ENCODE assay signal across 1 cellular context in the genomic region with DNA sequence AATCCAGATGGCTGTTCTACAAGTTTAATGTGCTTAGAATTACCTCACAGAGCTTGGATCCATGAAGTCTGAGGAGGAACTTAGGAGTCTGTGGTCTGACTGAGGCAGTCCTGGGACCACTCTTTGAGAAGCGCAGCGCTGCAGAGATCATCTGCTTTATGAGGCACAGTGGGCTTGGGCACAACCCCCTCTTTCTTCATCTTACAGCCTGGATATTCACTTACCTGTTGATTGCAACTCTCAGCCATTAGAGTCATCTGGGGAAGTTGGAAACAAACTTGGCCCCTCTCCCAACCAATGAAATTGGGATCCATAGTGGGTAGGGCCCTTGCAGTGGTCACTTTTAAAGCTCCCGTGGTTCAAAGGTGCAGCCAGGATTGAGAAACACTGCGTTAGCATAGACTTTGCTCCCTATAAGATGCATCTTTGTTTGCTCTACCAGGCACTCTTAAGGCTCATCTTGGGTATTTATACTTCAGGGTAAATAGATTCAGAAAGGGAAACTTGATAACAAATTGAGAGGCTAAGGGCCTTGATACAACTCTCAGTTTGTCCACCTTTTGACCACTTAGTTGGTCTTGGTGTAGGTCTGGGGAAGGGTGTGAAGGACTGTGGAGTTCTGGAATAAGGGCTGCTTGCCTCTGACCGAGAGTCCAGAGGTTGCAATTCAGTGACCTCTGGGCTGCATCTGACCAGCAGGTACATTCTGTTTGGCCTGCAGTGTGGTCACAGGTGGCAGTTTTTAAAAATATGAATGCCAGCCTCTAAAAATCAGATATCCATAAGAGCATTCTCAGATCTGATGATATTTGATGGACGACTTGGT.
TF ChIP-seq lines count a peak whose summit lies in the region.

No MANE protein-coding gene starts in this region.

TF ChIP-seq in HepG2, 621 proteins besides CTCF, POLR2A, EP300 and RAD21 (continued from another document and continues in another):
- TF ChIP-seq HDAC1 (CRISPR knock-in tag; IDR thresholded peaks at IDR 0.05) (peak; percentile 58), TEAD3 (CRISPR knock-in tag; optimal IDR thresholded peaks at IDR 0.05; ENCODE audit: borderline replicate concordance) (no peak), CREB1 (IDR thresholded peaks at IDR 0.05) (no peak), CREB1 (CRISPR knock-in tag; IDR thresholded peaks at IDR 0.05) (peak; percentile 36; the same call in 1 of the 2 replicates), ZNF839 (CRISPR knock-in tag; IDR thresholded peaks at IDR 0.05; ENCODE audit: borderline replicate concordance) (no peak), ESRRA (CRISPR knock-in tag; IDR thresholded peaks at IDR 0.05; ENCODE audit: low read depth) (peak; percentile 22; the same call in 1 of the 2 replicates), KAT8 (CRISPR knock-in tag; IDR thresholded peaks at IDR 0.05) (peak; percentile 32; the same call in 1 of the 2 replicates), ASH2L (IDR thresholded peaks at IDR 0.05; ENCODE audit: insufficient read length, low read depth, low read length) (peak; percentile 48), ZNF317 (CRISPR knock-in tag; IDR thresholded peaks at IDR 0.05) (peak; percentile 64; the same call in 1 of the 2 replicates), CEBPB (IDR thresholded peaks at IDR 0.05; ENCODE audit: borderline replicate concordance, low read depth, low read length) (peak; percentile 88), ZKSCAN8 (CRISPR knock-in tag; IDR thresholded peaks at IDR 0.05; ENCODE audit: borderline replicate concordance) (0 out of 2 replicates have a peak, but pooled peaks have one; percentile 18), ZSCAN9 (CRISPR knock-in tag; IDR thresholded peaks at IDR 0.05; ENCODE audit: borderline replicate concordance) (0 out of 2 replicates have a peak, but pooled peaks have one; percentile 26), ZNF543 (CRISPR knock-in tag; IDR thresholded peaks at IDR 0.05) (0 out of 2 replicates have a peak, but pooled peaks have one; percentile 39), ZNF343 (CRISPR knock-in tag; IDR thresholded peaks at IDR 0.05) (no peak), ZNF24 (IDR thresholded peaks at IDR 0.05) (no peak), RXRA (CRISPR knock-in tag; IDR thresholded peaks at IDR 0.05) (peak; percentile 30; the same call in 1 of the 2 replicates), ZNF230 (CRISPR knock-in tag; IDR thresholded peaks at IDR 0.05) (0 out of 2 replicates have a peak, but pooled peaks have one; percentile 16), MTF2 (CRISPR knock-in tag; IDR thresholded peaks at IDR 0.05; ENCODE audit: borderline replicate concordance) (no peak), ZSCAN12 (CRISPR knock-in tag; IDR thresholded peaks at IDR 0.05) (no peak), SOX5 (CRISPR knock-in tag; IDR thresholded peaks at IDR 0.05; ENCODE audit: borderline replicate concordance) (peak; percentile 45; the same call in 1 of the 2 replicates), ARHGAP35 (CRISPR knock-in tag; IDR thresholded peaks at IDR 0.05; ENCODE audit: borderline replicate concordance) (0 out of 2 replicates have a peak, but pooled peaks have one; percentile 18), ZNF713 (CRISPR knock-in tag; IDR thresholded peaks at IDR 0.05) (no peak), ZBTB20 (CRISPR knock-in tag; IDR thresholded peaks at IDR 0.05; ENCODE audit: borderline replicate concordance, low read depth) (peak; percentile 82; the same call in 1 of the 2 replicates), ZNF484 (CRISPR knock-in tag; IDR thresholded peaks at IDR 0.05; ENCODE audit: borderline replicate concordance, low read depth) (no peak), ZNF350 (CRISPR knock-in tag; IDR thresholded peaks at IDR 0.05; ENCODE audit: borderline replicate concordance, low read depth) (no peak), MED1 (CRISPR knock-in tag; IDR thresholded peaks at IDR 0.05) (peak; percentile 7; the same call in 1 of the 2 replicates), NCOA2 (CRISPR knock-in tag; IDR thresholded peaks at IDR 0.05) (peak; percentile 67)
- TF ChIP-seq, protein P1, sequence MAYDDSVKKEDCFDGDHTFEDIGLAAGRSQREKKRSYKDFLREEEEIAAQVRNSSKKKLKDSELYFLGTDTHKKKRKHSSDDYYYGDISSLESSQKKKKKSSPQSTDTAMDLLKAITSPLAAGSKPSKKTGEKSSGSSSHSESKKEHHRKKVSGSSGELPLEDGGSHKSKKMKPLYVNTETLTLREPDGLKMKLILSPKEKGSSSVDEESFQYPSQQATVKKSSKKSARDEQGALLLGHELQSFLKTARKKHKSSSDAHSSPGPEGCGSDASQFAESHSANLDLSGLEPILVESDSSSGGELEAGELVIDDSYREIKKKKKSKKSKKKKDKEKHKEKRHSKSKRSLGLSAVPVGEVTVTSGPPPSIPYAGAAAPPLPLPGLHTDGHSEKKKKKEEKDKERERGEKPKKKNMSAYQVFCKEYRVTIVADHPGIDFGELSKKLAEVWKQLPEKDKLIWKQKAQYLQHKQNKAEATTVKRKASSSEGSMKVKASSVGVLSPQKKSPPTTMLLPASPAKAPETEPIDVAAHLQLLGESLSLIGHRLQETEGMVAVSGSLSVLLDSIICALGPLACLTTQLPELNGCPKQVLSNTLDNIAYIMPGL (CRISPR knock-in tag; IDR thresholded peaks at IDR 0.05; ENCODE audit: borderline replicate concordance in 1 of 2, low read depth in 1 of 2): peak in 1 of 2 experiments; percentile 34; a peak in 1 of 4 replicates
- TF ChIP-seq, protein P2, sequence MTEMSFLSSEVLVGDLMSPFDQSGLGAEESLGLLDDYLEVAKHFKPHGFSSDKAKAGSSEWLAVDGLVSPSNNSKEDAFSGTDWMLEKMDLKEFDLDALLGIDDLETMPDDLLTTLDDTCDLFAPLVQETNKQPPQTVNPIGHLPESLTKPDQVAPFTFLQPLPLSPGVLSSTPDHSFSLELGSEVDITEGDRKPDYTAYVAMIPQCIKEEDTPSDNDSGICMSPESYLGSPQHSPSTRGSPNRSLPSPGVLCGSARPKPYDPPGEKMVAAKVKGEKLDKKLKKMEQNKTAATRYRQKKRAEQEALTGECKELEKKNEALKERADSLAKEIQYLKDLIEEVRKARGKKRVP (CRISPR knock-in tag; IDR thresholded peaks at IDR 0.05): peak in 1 of 2 experiments; percentile 39; a peak in 2 of 4 replicates
- TF ChIP-seq, protein P3, sequence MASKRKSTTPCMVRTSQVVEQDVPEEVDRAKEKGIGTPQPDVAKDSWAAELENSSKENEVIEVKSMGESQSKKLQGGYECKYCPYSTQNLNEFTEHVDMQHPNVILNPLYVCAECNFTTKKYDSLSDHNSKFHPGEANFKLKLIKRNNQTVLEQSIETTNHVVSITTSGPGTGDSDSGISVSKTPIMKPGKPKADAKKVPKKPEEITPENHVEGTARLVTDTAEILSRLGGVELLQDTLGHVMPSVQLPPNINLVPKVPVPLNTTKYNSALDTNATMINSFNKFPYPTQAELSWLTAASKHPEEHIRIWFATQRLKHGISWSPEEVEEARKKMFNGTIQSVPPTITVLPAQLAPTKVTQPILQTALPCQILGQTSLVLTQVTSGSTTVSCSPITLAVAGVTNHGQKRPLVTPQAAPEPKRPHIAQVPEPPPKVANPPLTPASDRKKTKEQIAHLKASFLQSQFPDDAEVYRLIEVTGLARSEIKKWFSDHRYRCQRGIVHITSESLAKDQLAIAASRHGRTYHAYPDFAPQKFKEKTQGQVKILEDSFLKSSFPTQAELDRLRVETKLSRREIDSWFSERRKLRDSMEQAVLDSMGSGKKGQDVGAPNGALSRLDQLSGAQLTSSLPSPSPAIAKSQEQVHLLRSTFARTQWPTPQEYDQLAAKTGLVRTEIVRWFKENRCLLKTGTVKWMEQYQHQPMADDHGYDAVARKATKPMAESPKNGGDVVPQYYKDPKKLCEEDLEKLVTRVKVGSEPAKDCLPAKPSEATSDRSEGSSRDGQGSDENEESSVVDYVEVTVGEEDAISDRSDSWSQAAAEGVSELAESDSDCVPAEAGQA (IDR thresholded peaks at IDR 0.05; ENCODE audit: low read depth): no peak
- TF ChIP-seq, protein P3 (CRISPR knock-in tag; IDR thresholded peaks at IDR 0.05; ENCODE audit: borderline replicate concordance): no peak
- TF ChIP-seq, protein P4, sequence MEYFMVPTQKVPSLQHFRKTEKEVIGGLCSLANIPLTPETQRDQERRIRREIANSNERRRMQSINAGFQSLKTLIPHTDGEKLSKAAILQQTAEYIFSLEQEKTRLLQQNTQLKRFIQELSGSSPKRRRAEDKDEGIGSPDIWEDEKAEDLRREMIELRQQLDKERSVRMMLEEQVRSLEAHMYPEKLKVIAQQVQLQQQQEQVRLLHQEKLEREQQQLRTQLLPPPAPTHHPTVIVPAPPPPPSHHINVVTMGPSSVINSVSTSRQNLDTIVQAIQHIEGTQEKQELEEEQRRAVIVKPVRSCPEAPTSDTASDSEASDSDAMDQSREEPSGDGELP (IDR thresholded peaks at IDR 0.05; ENCODE audit: borderline replicate concordance, low read depth): 0 out of 2 replicates have a peak, but pooled peaks have one; percentile 17
- TF ChIP-seq, protein P5, sequence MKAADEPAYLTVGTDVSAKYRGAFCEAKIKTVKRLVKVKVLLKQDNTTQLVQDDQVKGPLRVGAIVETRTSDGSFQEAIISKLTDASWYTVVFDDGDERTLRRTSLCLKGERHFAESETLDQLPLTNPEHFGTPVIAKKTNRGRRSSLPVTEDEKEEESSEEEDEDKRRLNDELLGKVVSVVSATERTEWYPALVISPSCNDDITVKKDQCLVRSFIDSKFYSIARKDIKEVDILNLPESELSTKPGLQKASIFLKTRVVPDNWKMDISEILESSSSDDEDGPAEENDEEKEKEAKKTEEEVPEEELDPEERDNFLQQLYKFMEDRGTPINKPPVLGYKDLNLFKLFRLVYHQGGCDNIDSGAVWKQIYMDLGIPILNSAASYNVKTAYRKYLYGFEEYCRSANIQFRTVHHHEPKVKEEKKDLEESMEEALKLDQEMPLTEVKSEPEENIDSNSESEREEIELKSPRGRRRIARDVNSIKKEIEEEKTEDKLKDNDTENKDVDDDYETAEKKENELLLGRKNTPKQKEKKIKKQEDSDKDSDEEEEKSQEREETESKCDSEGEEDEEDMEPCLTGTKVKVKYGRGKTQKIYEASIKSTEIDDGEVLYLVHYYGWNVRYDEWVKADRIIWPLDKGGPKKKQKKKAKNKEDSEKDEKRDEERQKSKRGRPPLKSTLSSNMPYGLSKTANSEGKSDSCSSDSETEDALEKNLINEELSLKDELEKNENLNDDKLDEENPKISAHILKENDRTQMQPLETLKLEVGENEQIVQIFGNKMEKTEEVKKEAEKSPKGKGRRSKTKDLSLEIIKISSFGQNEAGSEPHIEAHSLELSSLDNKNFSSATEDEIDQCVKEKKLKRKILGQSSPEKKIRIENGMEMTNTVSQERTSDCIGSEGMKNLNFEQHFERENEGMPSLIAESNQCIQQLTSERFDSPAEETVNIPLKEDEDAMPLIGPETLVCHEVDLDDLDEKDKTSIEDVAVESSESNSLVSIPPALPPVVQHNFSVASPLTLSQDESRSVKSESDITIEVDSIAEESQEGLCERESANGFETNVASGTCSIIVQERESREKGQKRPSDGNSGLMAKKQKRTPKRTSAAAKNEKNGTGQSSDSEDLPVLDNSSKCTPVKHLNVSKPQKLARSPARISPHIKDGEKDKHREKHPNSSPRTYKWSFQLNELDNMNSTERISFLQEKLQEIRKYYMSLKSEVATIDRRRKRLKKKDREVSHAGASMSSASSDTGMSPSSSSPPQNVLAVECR (CRISPR knock-in tag; IDR thresholded peaks at IDR 0.05; ENCODE audit: borderline replicate concordance): peak; percentile 41; the same call in 1 of the 2 replicates
- TF ChIP-seq, protein P6, sequence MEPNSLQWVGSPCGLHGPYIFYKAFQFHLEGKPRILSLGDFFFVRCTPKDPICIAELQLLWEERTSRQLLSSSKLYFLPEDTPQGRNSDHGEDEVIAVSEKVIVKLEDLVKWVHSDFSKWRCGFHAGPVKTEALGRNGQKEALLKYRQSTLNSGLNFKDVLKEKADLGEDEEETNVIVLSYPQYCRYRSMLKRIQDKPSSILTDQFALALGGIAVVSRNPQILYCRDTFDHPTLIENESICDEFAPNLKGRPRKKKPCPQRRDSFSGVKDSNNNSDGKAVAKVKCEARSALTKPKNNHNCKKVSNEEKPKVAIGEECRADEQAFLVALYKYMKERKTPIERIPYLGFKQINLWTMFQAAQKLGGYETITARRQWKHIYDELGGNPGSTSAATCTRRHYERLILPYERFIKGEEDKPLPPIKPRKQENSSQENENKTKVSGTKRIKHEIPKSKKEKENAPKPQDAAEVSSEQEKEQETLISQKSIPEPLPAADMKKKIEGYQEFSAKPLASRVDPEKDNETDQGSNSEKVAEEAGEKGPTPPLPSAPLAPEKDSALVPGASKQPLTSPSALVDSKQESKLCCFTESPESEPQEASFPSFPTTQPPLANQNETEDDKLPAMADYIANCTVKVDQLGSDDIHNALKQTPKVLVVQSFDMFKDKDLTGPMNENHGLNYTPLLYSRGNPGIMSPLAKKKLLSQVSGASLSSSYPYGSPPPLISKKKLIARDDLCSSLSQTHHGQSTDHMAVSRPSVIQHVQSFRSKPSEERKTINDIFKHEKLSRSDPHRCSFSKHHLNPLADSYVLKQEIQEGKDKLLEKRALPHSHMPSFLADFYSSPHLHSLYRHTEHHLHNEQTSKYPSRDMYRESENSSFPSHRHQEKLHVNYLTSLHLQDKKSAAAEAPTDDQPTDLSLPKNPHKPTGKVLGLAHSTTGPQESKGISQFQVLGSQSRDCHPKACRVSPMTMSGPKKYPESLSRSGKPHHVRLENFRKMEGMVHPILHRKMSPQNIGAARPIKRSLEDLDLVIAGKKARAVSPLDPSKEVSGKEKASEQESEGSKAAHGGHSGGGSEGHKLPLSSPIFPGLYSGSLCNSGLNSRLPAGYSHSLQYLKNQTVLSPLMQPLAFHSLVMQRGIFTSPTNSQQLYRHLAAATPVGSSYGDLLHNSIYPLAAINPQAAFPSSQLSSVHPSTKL (CRISPR knock-in tag; IDR thresholded peaks at IDR 0.05): peak; percentile 90
- TF ChIP-seq, protein P7, sequence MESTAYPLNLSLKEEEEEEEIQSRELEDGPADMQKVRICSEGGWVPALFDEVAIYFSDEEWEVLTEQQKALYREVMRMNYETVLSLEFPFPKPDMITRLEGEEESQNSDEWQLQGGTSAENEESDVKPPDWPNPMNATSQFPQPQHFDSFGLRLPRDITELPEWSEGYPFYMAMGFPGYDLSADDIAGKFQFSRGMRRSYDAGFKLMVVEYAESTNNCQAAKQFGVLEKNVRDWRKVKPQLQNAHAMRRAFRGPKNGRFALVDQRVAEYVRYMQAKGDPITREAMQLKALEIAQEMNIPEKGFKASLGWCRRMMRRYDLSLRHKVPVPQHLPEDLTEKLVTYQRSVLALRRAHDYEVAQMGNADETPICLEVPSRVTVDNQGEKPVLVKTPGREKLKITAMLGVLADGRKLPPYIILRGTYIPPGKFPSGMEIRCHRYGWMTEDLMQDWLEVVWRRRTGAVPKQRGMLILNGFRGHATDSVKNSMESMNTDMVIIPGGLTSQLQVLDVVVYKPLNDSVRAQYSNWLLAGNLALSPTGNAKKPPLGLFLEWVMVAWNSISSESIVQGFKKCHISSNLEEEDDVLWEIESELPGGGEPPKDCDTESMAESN (CRISPR knock-in tag; conservative IDR thresholded peaks at IDR 0.05): no peak
